Comparison of ENCODE assay signal across 9 cellular contexts in genomic region chr1:183235503-183235902, GRCh38. TPM values are rescaled to one million over a fixed set of nuclear protein-coding genes. Genes with fewer than 3 reads are reported as not detected.
DNase-seq lines count a peak whose midpoint lies in the region; ATAC-seq lines count a peak whose summit lies in the region.
"Had no signal": no experiment of that assay in that cellular context is flagged by ENCODE, and none has a peak within 500 bp of the region (broad histone marks: within the 10 kb centered on the region; RNA-seq: fewer than 3 reads in every experiment).

No MANE protein-coding gene starts in this region.

- peak overlapping the region; percentile 74 for H3K4me3 ChIP-seq in ACC112 (ENCODE audit: low read depth, low read length)
- no peak overlapping the region for H3K4me3 ChIP-seq in ectodermal cell (ENCODE audit: insufficient read depth, low read depth, low read length)
- no peak overlapping the region for H3K4me3 ChIP-seq in neuron (ENCODE audit: low read length)

- H3K27ac ChIP-seq in ACC112 (ENCODE audit: low read depth, low read length) (peak overlapping the region; percentile 98), ectodermal cell (ENCODE audit: insufficient read depth, low read depth, low read length, poor library complexity, severe bottlenecking) (peak overlapping the region; percentile 47)

- H3K36me3 ChIP-seq in ACC112 (ENCODE audit: insufficient read depth, low read length), result 0 out of 2 replicates have a peak, but pooled peaks cover 11% of the 10 kb centered on the region
- H3K36me3 ChIP-seq in ectodermal cell (ENCODE audit: control insufficient read depth, insufficient read depth, low read length), result no peaks in the 10 kb centered on the region
- no peaks in the 10 kb centered on the region for H3K36me3 ChIP-seq in neuron (ENCODE audit: insufficient read depth, low read length)

- H2AFZ ChIP-seq in ACC112 (ENCODE audit: low read length, unreplicated experiment), result no peak overlapping the region
- peak overlapping the region; percentile 75 for H2AFZ ChIP-seq in neuron (ENCODE audit: low read depth, low read length)

- H3K9me3 ChIP-seq in ectodermal cell (ENCODE audit: control insufficient read depth, low read length), result no peaks in the 10 kb centered on the region
- H3K9me3 ChIP-seq in neuron (ENCODE audit: low read length), result no peaks in the 10 kb centered on the region

- DNase-seq in NCI-H2227 (lab: John Stamatoyannopoulos, UW; ENCODE audit: unreplicated experiment) (peak; percentile 74), iPS-NIHi11 (ENCODE audit: low spot score) (no peak)

- H3K4me1 ChIP-seq in ACC112 (ENCODE audit: control insufficient read depth, insufficient read depth, low read length, unreplicated experiment), result peaks cover 47% of the 10 kb centered on the region
- H3K4me1 ChIP-seq in ectodermal cell (ENCODE audit: control insufficient read depth, insufficient read depth, low read length), result peaks cover 26% of the 10 kb centered on the region
- peaks cover 5% of the 10 kb centered on the region for H3K4me1 ChIP-seq in neuron (ENCODE audit: insufficient read depth, low read length)

- WGBS in ectodermal cell, 2 experiments, result 76 to 77% methylated on average over 13 to 14 of the region's 14 CpGs

- H3K79me2 ChIP-seq in ACC112 (ENCODE audit: control insufficient read depth, insufficient read depth, low read length, unreplicated experiment), result no peaks in the 10 kb centered on the region

- ATAC-seq in HG03354 (IDR thresholded peaks at IDR 0.05; ENCODE audit: poor library complexity, severe bottlenecking, unreplicated experiment) (no peak), HG02852 (IDR thresholded peaks at IDR 0.05; ENCODE audit: unreplicated experiment) (no peak), HG03520 (IDR thresholded peaks at IDR 0.05; ENCODE audit: unreplicated experiment) (no peak)

- H3K27me3 ChIP-seq in ACC112 (ENCODE audit: insufficient read depth, low read length) (no peaks in the 10 kb centered on the region), ectodermal cell (ENCODE audit: control insufficient read depth, insufficient read depth, low read length, poor library complexity, severe bottlenecking) (no peaks in the 10 kb centered on the region), neuron (ENCODE audit: insufficient read depth, low read length) (no peaks in the 10 kb centered on the region)

RNA-seq across cellular contexts. Expression of gene LAMC2, which starts 49.4 kb away (rescaled TPM):
- 0.44 TPM for polyA plus RNA-seq in ectodermal cell (2013, experiment 1 of 4)
- polyA plus RNA-seq in ectodermal cell (2013, experiment 2 of 4), result 0.37 TPM
- 0.21 TPM for polyA plus RNA-seq in ectodermal cell (2013, experiment 3 of 4)
- 0.16 TPM for polyA plus RNA-seq in ectodermal cell (2013, experiment 4 of 4)
- polyA plus RNA-seq: CD14-positive monocyte had no signal
